In the genomic region with DNA sequence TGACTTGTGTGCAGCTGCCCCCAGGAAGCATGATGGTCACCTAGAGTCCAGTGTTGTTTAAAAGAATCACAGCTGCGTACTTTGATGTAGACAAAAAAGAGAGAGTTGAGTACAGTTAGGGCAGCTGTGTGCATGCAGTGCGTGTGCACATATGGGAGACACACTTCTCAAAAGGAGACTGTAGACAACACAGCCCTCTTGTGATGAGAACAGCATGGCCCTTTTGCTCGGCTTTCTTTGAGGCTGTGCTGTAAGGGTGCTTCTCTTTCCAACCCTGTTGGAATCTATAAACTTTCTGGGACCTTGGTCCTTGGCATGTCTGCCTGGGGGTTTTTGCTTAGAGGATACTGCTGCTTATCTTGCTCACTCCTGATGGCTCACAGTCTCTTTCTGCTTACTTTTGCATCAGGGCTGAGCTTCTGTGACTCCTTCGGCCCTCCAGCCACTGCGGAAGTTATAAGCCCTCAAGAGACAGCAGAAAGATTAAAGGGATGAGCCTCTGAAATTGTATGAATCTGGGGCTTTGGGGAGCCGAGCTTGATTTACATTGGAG, we compare ENCODE assay signal across 31 cellular contexts.
DNase-seq lines count a peak whose midpoint lies in the region; ATAC-seq and TF ChIP-seq lines count a peak whose summit lies in the region.
"Had no signal": no experiment of that assay in that cellular context is flagged by ENCODE, and none has a peak within 500 bp of the region (broad histone marks: within the 10 kb centered on the region; RNA-seq: fewer than 3 reads in every experiment).

No MANE protein-coding gene starts in this region.

- H3K27me3 ChIP-seq in GM23338 (ENCODE audit: insufficient read depth): no peaks in the 10 kb centered on the region
- no peaks in the 10 kb centered on the region for H3K27me3 ChIP-seq in fibroblast of lung (ENCODE audit: control insufficient read depth, insufficient read depth, low read length)
- H3K27me3 ChIP-seq: ascending aorta, BLaER1, dorsolateral prefrontal cortex, esophagus squamous epithelium, gastroesophageal sphincter had no signal

- H3K36me3 ChIP-seq in GM23338 (ENCODE audit: insufficient read depth) (no peaks in the 10 kb centered on the region; the same call in 1 of the 2 replicates), fibroblast of lung (ENCODE audit: control insufficient read depth, insufficient read depth, low read length) (no peaks in the 10 kb centered on the region)
- H3K36me3 ChIP-seq: ascending aorta, BLaER1, esophagus squamous epithelium, gastroesophageal sphincter had no signal

- H3K79me2 ChIP-seq in GM23338 (replicated peaks; ENCODE audit: insufficient read depth) (no peaks in the 10 kb centered on the region), fibroblast of lung (ENCODE audit: control insufficient read depth, insufficient read depth, low read length) (no peaks in the 10 kb centered on the region)

- H3K27ac ChIP-seq in GM23338 (ENCODE audit: low read depth) (no peak overlapping the region), fibroblast of lung (ENCODE audit: insufficient read depth, low read length) (no peak overlapping the region)
- H3K27ac ChIP-seq: ascending aorta, BLaER1, dorsolateral prefrontal cortex, esophagus squamous epithelium, gastroesophageal sphincter had no signal

- H3K4me1 Mint-ChIP-seq in GM23338: peaks cover 6% of the 10 kb centered on the region; the same call in 2 of the 3 replicates
- peaks cover 24% of the 10 kb centered on the region for H3K4me1 Mint-ChIP-seq in nephron
- H3K4me1 Mint-ChIP-seq: activated CD4-positive, alpha-beta T cell treated with anti-CD3 and anti-CD28 coated beads, Interleukin-2, amount 10 ng/mL, durations not matched to agents 24 days and 14 days had no signal

- H3K4me1 ChIP-seq in GM23338 (ENCODE audit: insufficient read depth) (peaks cover 11% of the 10 kb centered on the region), fibroblast of lung (ENCODE audit: control insufficient read depth, extremely low read depth, insufficient read depth, low read length) (peaks cover 4% of the 10 kb centered on the region)
- H3K4me1 ChIP-seq: ascending aorta, BLaER1, esophagus squamous epithelium had no signal

- DNase-seq in AG08395 (ENCODE audit: low spot score) (peak; percentile 26), GM23338 (ENCODE audit: low spot score) (no peak), fibroblast of lung (ENCODE audit: low read depth in 2 of 2) (peak in 1 of 2 donors; percentile 12), iPS-NIHi7 (ENCODE audit: extremely low spot score) (no peak), DMS153 treated with DMSO at 0.1 percent for 48 hours (lab: John Stamatoyannopoulos, UW; ENCODE audit: unreplicated experiment) (no peak), NCI-H2171 (lab: John Stamatoyannopoulos, UW) (no peak)
- DNase-seq: activated CD4-positive, alpha-beta T cell treated with anti-CD3 and anti-CD28 coated beads, Interleukin-2, amount 10 ng/mL, durations not matched to agents 24 days and 14 days; activated gamma-delta T cell; activated naive CD8-positive, alpha-beta T cell treated with anti-CD3 and anti-CD28 coated beads, Interleukin-2, amount 10 ng/mL, durations not matched to agents 7 days and 5 days; activated T-cell treated with anti-CD3 and anti-CD28 coated beads, Interleukin-2, amount 50 U/mL, for 1 hour; caudate nucleus; DMS53; dorsolateral prefrontal cortex; esophagus squamous epithelium; hippocampal formation; naive B cell; NCI-H1092; NCI-H510A; nucleus accumbens; SIG-M5; substantia nigra; T1000 had no signal

- no peaks in the 10 kb centered on the region for H3K9me3 Mint-ChIP-seq in GM23338
- H3K9me3 Mint-ChIP-seq in nephron: no peaks in the 10 kb centered on the region
- H3K9me3 Mint-ChIP-seq: activated CD4-positive, alpha-beta T cell treated with anti-CD3 and anti-CD28 coated beads, Interleukin-2, amount 10 ng/mL, durations not matched to agents 24 days and 14 days; activated naive CD8-positive, alpha-beta T cell treated with anti-CD3 and anti-CD28 coated beads, Interleukin-2, amount 10 ng/mL, durations not matched to agents 7 days and 5 days; stimulated activated memory B cell treated with anti-CD40 and anti-IgM and Interleukin-4, amounts not matched to agents 10 μg/mL and 1 μg/mL and 100 μg/mL, for 72 hours had no signal

- H3K9ac ChIP-seq in fibroblast of lung (ENCODE audit: insufficient read depth, low read length): no peak overlapping the region
- H3K9ac ChIP-seq: BLaER1 had no signal

- ATAC-seq in GM23338 (no peak), GM21576 (IDR thresholded peaks at IDR 0.05; ENCODE audit: unreplicated experiment) (no peak)
- ATAC-seq: gastroesophageal sphincter; K562; left lobe of liver; stimulated activated memory B cell treated with anti-CD40 and anti-IgM and Interleukin-4, amounts not matched to agents 10 μg/mL and 1 μg/mL and 100 μg/mL, for 72 hours had no signal

- H3K9me2 ChIP-seq in GM23338 (ENCODE audit: insufficient read depth): peaks cover 4% of the 10 kb centered on the region; the same call in 1 of the 2 replicates

- H3K4me2 ChIP-seq in GM23338: no peak overlapping the region
- H3K4me2 ChIP-seq in fibroblast of lung (ENCODE audit: extremely low read depth, insufficient read depth, low read length): no peak overlapping the region
- H3K4me2 ChIP-seq: BLaER1 had no signal

- TF ChIP-seq CTCF in GM23338 (conservative IDR thresholded peaks at IDR 0.05; ENCODE audit: low read depth in 2 of 2) (no peak), fibroblast of lung (conservative IDR thresholded peaks at IDR 0.05 in 1 of 2, IDR thresholded peaks at IDR 0.05 in 1 of 2; ENCODE audit: low read depth in 1 of 2, low read length in 2 of 2) (no peak), nephron (IDR thresholded peaks at IDR 0.05; ENCODE audit: unreplicated experiment in 3 of 3) (no peak)

- H4K20me1 ChIP-seq in GM23338 (replicated peaks; ENCODE audit: insufficient read depth): no peaks in the 10 kb centered on the region
- no peaks in the 10 kb centered on the region for H4K20me1 ChIP-seq in fibroblast of lung (ENCODE audit: control insufficient read depth, extremely low read depth, insufficient read depth, low read length)
- H4K20me1 ChIP-seq: BLaER1 had no signal

- H3F3A ChIP-seq in GM23338 (replicated peaks; ENCODE audit: low read depth): no peaks in the 10 kb centered on the region

- H2AFZ ChIP-seq in GM23338 (peak overlapping the region; percentile 69; the same call in 1 of the 2 replicates), fibroblast of lung (ENCODE audit: low read length) (peak overlapping the region; percentile 9)

- H3K4me3 Mint-ChIP-seq in GM23338: no peak overlapping the region
- H3K4me3 Mint-ChIP-seq in nephron: no peak overlapping the region
- H3K4me3 Mint-ChIP-seq: activated CD4-positive, alpha-beta T cell treated with anti-CD3 and anti-CD28 coated beads, Interleukin-2, amount 10 ng/mL, durations not matched to agents 24 days and 14 days; activated naive CD8-positive, alpha-beta T cell treated with anti-CD3 and anti-CD28 coated beads, Interleukin-2, amount 10 ng/mL, durations not matched to agents 7 days and 5 days; naive B cell; stimulated activated memory B cell treated with anti-CD40 and anti-IgM and Interleukin-4, amounts not matched to agents 10 μg/mL and 1 μg/mL and 100 μg/mL, for 72 hours had no signal

- no peaks in the 10 kb centered on the region for H3K9me3 ChIP-seq in fibroblast of lung (ENCODE audit: control insufficient read depth, insufficient read depth, low read depth, low read length)
- H3K9me3 ChIP-seq: ascending aorta, BLaER1, esophagus squamous epithelium, gastroesophageal sphincter had no signal

- H3K27me3 Mint-ChIP-seq in GM23338 (ENCODE audit: insufficient read depth, low read depth, poor library complexity) (peaks cover 4% of the 10 kb centered on the region), nephron (ENCODE audit: low read depth) (no peaks in the 10 kb centered on the region)
- H3K27me3 Mint-ChIP-seq: activated naive CD8-positive, alpha-beta T cell treated with anti-CD3 and anti-CD28 coated beads, Interleukin-2, amount 10 ng/mL, durations not matched to agents 7 days and 5 days; progenitor cell of endocrine pancreas; stimulated activated memory B cell treated with anti-CD40 and anti-IgM and Interleukin-4, amounts not matched to agents 10 μg/mL and 1 μg/mL and 100 μg/mL, for 72 hours had no signal

- no peaks in the 10 kb centered on the region for H3K36me3 Mint-ChIP-seq in GM23338 (ENCODE audit: low read depth)
- no peaks in the 10 kb centered on the region for H3K36me3 Mint-ChIP-seq in nephron (ENCODE audit: low read depth)
- H3K36me3 Mint-ChIP-seq: activated naive CD8-positive, alpha-beta T cell treated with anti-CD3 and anti-CD28 coated beads, Interleukin-2, amount 10 ng/mL, durations not matched to agents 7 days and 5 days; naive B cell; stimulated activated memory B cell treated with anti-CD40 and anti-IgM and Interleukin-4, amounts not matched to agents 10 μg/mL and 1 μg/mL and 100 μg/mL, for 72 hours had no signal

- H3K4me3 ChIP-seq in GM23338 (no peak overlapping the region), fibroblast of lung (replicated peaks in 1 of 4; ENCODE audit: control extremely low read depth in 1 of 4, insufficient read depth in 1 of 4, low read depth in 3 of 4, low read length in 4 of 4) (no peak overlapping the region)
- H3K4me3 ChIP-seq: ascending aorta, BLaER1, dorsolateral prefrontal cortex, esophagus squamous epithelium, gastroesophageal sphincter, K562 had no signal

- H3K27ac Mint-ChIP-seq in GM23338 (no peak overlapping the region), nephron (peak overlapping the region in 2 of 3 experiments; percentile 9 to 80)
- H3K27ac Mint-ChIP-seq: activated CD4-positive, alpha-beta T cell treated with anti-CD3 and anti-CD28 coated beads, Interleukin-2, amount 10 ng/mL, durations not matched to agents 24 days and 14 days; activated naive CD8-positive, alpha-beta T cell treated with anti-CD3 and anti-CD28 coated beads, Interleukin-2, amount 10 ng/mL, durations not matched to agents 7 days and 5 days; naive B cell; progenitor cell of endocrine pancreas; stimulated activated memory B cell treated with anti-CD40 and anti-IgM and Interleukin-4, amounts not matched to agents 10 μg/mL and 1 μg/mL and 100 μg/mL, for 72 hours had no signal

TF ChIP-seq in GM23338, 12 proteins besides CTCF, POLR2A, EP300 and RAD21 (continues in another document):
- no peak for TF ChIP-seq POLR2AphosphoS5 (IDR thresholded peaks at IDR 0.05; ENCODE audit: low read depth)
- no peak for TF ChIP-seq ZNF114 (CRISPR knock-in tag; IDR thresholded peaks at IDR 0.05)
- TF ChIP-seq NANOG (IDR thresholded peaks at IDR 0.05; ENCODE audit: borderline replicate concordance): no peak
- no peak for TF ChIP-seq CREB1 (CRISPR knock-in tag; IDR thresholded peaks at IDR 0.05; ENCODE audit: low read depth)
- TF ChIP-seq, protein P1, sequence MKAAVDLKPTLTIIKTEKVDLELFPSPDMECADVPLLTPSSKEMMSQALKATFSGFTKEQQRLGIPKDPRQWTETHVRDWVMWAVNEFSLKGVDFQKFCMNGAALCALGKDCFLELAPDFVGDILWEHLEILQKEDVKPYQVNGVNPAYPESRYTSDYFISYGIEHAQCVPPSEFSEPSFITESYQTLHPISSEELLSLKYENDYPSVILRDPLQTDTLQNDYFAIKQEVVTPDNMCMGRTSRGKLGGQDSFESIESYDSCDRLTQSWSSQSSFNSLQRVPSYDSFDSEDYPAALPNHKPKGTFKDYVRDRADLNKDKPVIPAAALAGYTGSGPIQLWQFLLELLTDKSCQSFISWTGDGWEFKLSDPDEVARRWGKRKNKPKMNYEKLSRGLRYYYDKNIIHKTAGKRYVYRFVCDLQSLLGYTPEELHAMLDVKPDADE (IDR thresholded peaks at IDR 0.05): no peak
